In the genomic region with DNA sequence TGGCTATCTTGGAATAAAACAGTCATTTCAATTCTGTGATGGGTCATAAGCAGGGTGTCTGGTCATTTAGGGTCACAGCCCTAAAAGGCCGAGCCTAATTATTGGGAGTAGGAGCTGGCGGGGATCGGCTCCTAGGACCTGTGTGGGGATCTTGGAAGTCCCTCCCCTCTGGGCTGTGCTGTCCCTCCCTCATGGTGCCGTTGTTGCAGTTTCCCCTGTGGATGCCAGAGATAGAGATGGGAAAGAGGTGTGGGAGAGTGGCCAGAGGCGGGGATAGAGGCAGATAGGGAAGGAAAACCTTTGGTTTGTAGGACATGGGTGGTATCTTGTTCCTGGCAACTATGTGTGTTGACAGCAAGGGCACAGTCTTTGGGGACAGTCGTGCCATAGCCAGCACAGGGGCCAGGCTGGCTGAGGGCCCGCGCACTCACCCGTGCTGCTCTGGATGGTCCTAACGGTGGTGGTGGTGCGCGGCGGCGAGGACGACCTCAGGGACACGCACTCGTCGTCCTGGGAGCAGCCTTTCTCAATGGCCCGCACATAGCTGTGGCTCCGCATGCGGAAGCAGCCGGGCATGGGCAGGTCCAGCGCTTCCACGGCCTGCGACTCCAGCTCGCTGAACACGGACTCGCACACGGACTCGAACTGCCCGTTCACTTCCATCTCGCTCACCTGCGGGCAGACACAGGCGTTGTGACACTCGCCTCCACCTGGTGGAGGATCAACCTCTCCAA, we compare ENCODE assay signal across 27 cellular contexts.
DNase-seq lines count a peak whose midpoint lies in the region; ATAC-seq, FAIRE-seq and TF ChIP-seq lines count a peak whose summit lies in the region.
"Had no signal": no experiment of that assay in that cellular context is flagged by ENCODE, and none has a peak within 500 bp of the region (broad histone marks: within the 10 kb centered on the region; RNA-seq: fewer than 3 reads in every experiment).

No MANE protein-coding gene starts in this region.

- H4K8ac ChIP-seq in neuronal stem cell (ENCODE audit: low read depth, low read length) (no peak overlapping the region), H9 (replicated peaks; ENCODE audit: insufficient read length, low read depth, low read length) (no peak overlapping the region)

- H2AK5ac ChIP-seq in neuronal stem cell (ENCODE audit: low read depth, low read length) (peak overlapping the region; percentile 54), H9 (ENCODE audit: insufficient read length, low read length) (no peak overlapping the region)

- H3K4me3 Mint-ChIP-seq in dendritic cell treated with granulocyte-macrophage colony-stimulating factor and Interleukin-4, amounts not matched to agents 40 ng/mL and 50 ng/mL, for 4 days, result no peak overlapping the region
- H3K4me3 Mint-ChIP-seq in H9, result no peak overlapping the region
- H3K4me3 Mint-ChIP-seq: CD14-positive monocyte; CD4-positive, alpha-beta memory T cell; CD4-positive, CD25-positive, alpha-beta regulatory T cell; CD8-positive, alpha-beta memory T cell had no signal

- H2BK12ac ChIP-seq in neuronal stem cell (ENCODE audit: low read length) (no peak overlapping the region), H9 (ENCODE audit: insufficient read length, low read depth, low read length) (no peak overlapping the region)

- no peak for ATAC-seq in HG02970 (IDR thresholded peaks at IDR 0.05; ENCODE audit: low FRiP score, unreplicated experiment)
- ATAC-seq: GM12878 had no signal

- no peak overlapping the region for H3K4me3 ChIP-seq in neuronal stem cell (ENCODE audit: low read length in 2 of 2)
- H3K4me3 ChIP-seq: BLaER1, GM12878 had no signal

- H3K9me3 ChIP-seq in neuronal stem cell (replicated peaks in 1 of 2; ENCODE audit: control insufficient read depth in 2 of 2, insufficient read depth in 1 of 2, low read depth in 1 of 2, low read length in 2 of 2), result no peaks in the 10 kb centered on the region
- H3K9me3 ChIP-seq in H9 (ENCODE audit: control insufficient read depth, low read depth, low read length), result no peaks in the 10 kb centered on the region
- H3K9me3 ChIP-seq: BE2C, BLaER1 had no signal

- no peak for TF ChIP-seq CTCF in H9 (conservative IDR thresholded peaks at IDR 0.05)

- H2BK15ac ChIP-seq in neuronal stem cell (ENCODE audit: low read length) (no peak overlapping the region), H9 (ENCODE audit: low read depth, low read length) (no peak overlapping the region)

- intact Hi-C loops in dendritic cell treated with granulocyte-macrophage colony-stimulating factor and Interleukin-4, amounts not matched to agents 40 ng/mL and 50 ng/mL, for 4 days (cut with micrococcal nuclease), result no loop called here

- H3K27ac ChIP-seq in neuronal stem cell (replicated peaks; ENCODE audit: low read length) (no peak overlapping the region), H9 (ENCODE audit: insufficient read length, low read depth, low read length) (no peak overlapping the region)
- H3K27ac ChIP-seq: BLaER1 had no signal

- H3K36me3 Mint-ChIP-seq in dendritic cell treated with granulocyte-macrophage colony-stimulating factor and Interleukin-4, amounts not matched to agents 40 ng/mL and 50 ng/mL, for 4 days (ENCODE audit: low read depth), result no peaks in the 10 kb centered on the region
- peaks cover 4 to 13% (median 4%) of the 10 kb centered on the region in 3 experiments; a peak in 6 of 7 replicates for H3K36me3 Mint-ChIP-seq in H9 (ENCODE audit: insufficient read depth in 1 of 3, low read depth in 3 of 3)
- H3K36me3 Mint-ChIP-seq: CD14-positive monocyte; CD4-positive, alpha-beta memory T cell; CD4-positive, CD25-positive, alpha-beta regulatory T cell; CD8-positive, alpha-beta memory T cell had no signal

- H3K27me3 ChIP-seq in neuronal stem cell (ENCODE audit: control insufficient read depth in 3 of 3, insufficient read depth in 3 of 3, low read depth in 1 of 3, low read length in 3 of 3) (no peaks in the 10 kb centered on the region), H9 (ENCODE audit: insufficient read depth, low read length) (no peaks in the 10 kb centered on the region)
- H3K27me3 ChIP-seq: BE2C, BLaER1 had no signal

- FAIRE-seq in urothelium cell line (lab: Jason Lieb, UNC), result peak; percentile 96
- FAIRE-seq: A204.1, GM12878, GM12892, GM18507 had no signal

- DNase-seq in neuronal stem cell (ENCODE audit: low spot score), result no peak
- no peak for DNase-seq in urothelium cell line (ENCODE audit: low spot score)
- no peak for DNase-seq in HCEC 1CT
- no peak for DNase-seq in H9
- DNase-seq: 8988T; ACHN; BE2C; C1 segment of cervical spinal cord; CD4-positive, alpha-beta memory T cell; CD4-positive, CD25-positive, alpha-beta regulatory T cell; CD8-positive, alpha-beta memory T cell; COR-L47; DMS 273 treated with DMSO at 0.1 percent for 48 hours; DMS153; DMS53; DMS79; DND-41; EL; GDM1 had no signal

- peak overlapping the region; percentile 69 for H3K4ac ChIP-seq in neuronal stem cell (ENCODE audit: low read length)
- no peak overlapping the region for H3K4ac ChIP-seq in H9 (ENCODE audit: low read depth, low read length)

- no peak overlapping the region for H3K56ac ChIP-seq in H9 (ENCODE audit: insufficient read length, low read depth, low read length)

- no peaks in the 10 kb centered on the region for H3K9me3 Mint-ChIP-seq in dendritic cell treated with granulocyte-macrophage colony-stimulating factor and Interleukin-4, amounts not matched to agents 40 ng/mL and 50 ng/mL, for 4 days
- H3K9me3 Mint-ChIP-seq in H9, result no peaks in the 10 kb centered on the region
- H3K9me3 Mint-ChIP-seq: CD4-positive, alpha-beta memory T cell; CD8-positive, alpha-beta memory T cell had no signal

- H3K27me3 Mint-ChIP-seq in dendritic cell treated with granulocyte-macrophage colony-stimulating factor and Interleukin-4, amounts not matched to agents 40 ng/mL and 50 ng/mL, for 4 days, result peaks cover 1% of the 10 kb centered on the region
- H3K27me3 Mint-ChIP-seq in H9 (ENCODE audit: low read depth), result no peaks in the 10 kb centered on the region

- H3K79me1 ChIP-seq in neuronal stem cell (ENCODE audit: low read depth, low read length), result no peaks in the 10 kb centered on the region
- no peaks in the 10 kb centered on the region for H3K79me1 ChIP-seq in H9 (ENCODE audit: insufficient read depth, low read depth, low read length, poor library complexity, severe bottlenecking)

- H2AFZ ChIP-seq in neuronal stem cell (ENCODE audit: low read length) (no peak overlapping the region), H9 (ENCODE audit: low read length) (no peak overlapping the region)

- H2BK5ac ChIP-seq in neuronal stem cell (ENCODE audit: low read length) (no peak overlapping the region), H9 (ENCODE audit: insufficient read length, low read length) (no peak overlapping the region)

- H4K5ac ChIP-seq in H9 (ENCODE audit: insufficient read length, low read depth, low read length), result no peak overlapping the region

- H3K9ac ChIP-seq in neuronal stem cell (ENCODE audit: low read depth, low read length, poor library complexity) (peak overlapping the region; percentile 1), H9 (ENCODE audit: extremely low read depth, insufficient read length, low read length) (no peak overlapping the region)
- H3K9ac ChIP-seq: BLaER1 had no signal

- H3K4me2 ChIP-seq in neuronal stem cell (ENCODE audit: insufficient read depth, low read length, poor library complexity, severe bottlenecking) (no peak overlapping the region), H9 (ENCODE audit: insufficient read depth, insufficient read length, low read length) (no peak overlapping the region)
- H3K4me2 ChIP-seq: BLaER1 had no signal

- peak overlapping the region; percentile 74 for H4K91ac ChIP-seq in neuronal stem cell (ENCODE audit: low read depth, low read length, poor library complexity)
- H4K91ac ChIP-seq in H9 (ENCODE audit: insufficient read length, low read depth, low read length), result no peak overlapping the region

- H3K18ac ChIP-seq in neuronal stem cell (ENCODE audit: low read length) (peak overlapping the region; percentile 84), H9 (ENCODE audit: insufficient read length, low read depth, low read length) (no peak overlapping the region)

- no peaks in the 10 kb centered on the region for H3K4me1 ChIP-seq in neuronal stem cell (ENCODE audit: control insufficient read depth in 2 of 2, insufficient read depth in 1 of 2, low read depth in 1 of 2, low read length in 2 of 2)
- no peaks in the 10 kb centered on the region for H3K4me1 ChIP-seq in H9 (ENCODE audit: insufficient read depth, low read length)
- H3K4me1 ChIP-seq: BE2C, BLaER1 had no signal

- no peak overlapping the region for H3T11ph ChIP-seq in H9 (ENCODE audit: low read length)

- peak overlapping the region; percentile 31 for H3K27ac Mint-ChIP-seq in dendritic cell treated with granulocyte-macrophage colony-stimulating factor and Interleukin-4, amounts not matched to agents 40 ng/mL and 50 ng/mL, for 4 days
- H3K27ac Mint-ChIP-seq in H9, result 0 out of 7 replicates have a peak overlapping the region, but pooled peaks of 1 of the 3 experiments have one; percentile 37
- H3K27ac Mint-ChIP-seq: CD4-positive, alpha-beta memory T cell; CD4-positive, CD25-positive, alpha-beta regulatory T cell; CD8-positive, alpha-beta memory T cell had no signal

- H2BK20ac ChIP-seq in H9 (ENCODE audit: low read depth, low read length, poor library complexity, severe bottlenecking), result no peak overlapping the region

- no peaks in the 10 kb centered on the region for H3K23me2 ChIP-seq in H9 (ENCODE audit: insufficient read length, low read depth, low read length, poor library complexity, severe bottlenecking)

- H3K14ac ChIP-seq in neuronal stem cell (ENCODE audit: low read length) (peak overlapping the region; percentile 61), H9 (ENCODE audit: insufficient read depth, low read length) (no peak overlapping the region)

- no peaks in the 10 kb centered on the region for H3K79me2 ChIP-seq in H9 (ENCODE audit: insufficient read depth, low read length)

- no peak overlapping the region for H2BK120ac ChIP-seq in neuronal stem cell (ENCODE audit: low read depth, low read length)
- H2BK120ac ChIP-seq in H9 (ENCODE audit: low read depth, low read length, poor library complexity, severe bottlenecking), result no peak overlapping the region

- peak overlapping the region; percentile 0 for H3K23ac ChIP-seq in neuronal stem cell (ENCODE audit: low read depth, low read length, poor library complexity)
- H3K23ac ChIP-seq in H9 (ENCODE audit: insufficient read length, low read depth, low read length), result no peak overlapping the region

- H4K20me1 ChIP-seq in H9 (ENCODE audit: control insufficient read depth, insufficient read depth, insufficient read length), result no peaks in the 10 kb centered on the region
- H4K20me1 ChIP-seq: BLaER1 had no signal

- peaks cover 37% of the 10 kb centered on the region for H3K4me1 Mint-ChIP-seq in dendritic cell treated with granulocyte-macrophage colony-stimulating factor and Interleukin-4, amounts not matched to agents 40 ng/mL and 50 ng/mL, for 4 days (ENCODE audit: low read depth)
- H3K4me1 Mint-ChIP-seq in H9, result 0 out of 4 replicates have a peak, but pooled peaks cover 0 to 4% of the 10 kb centered on the region in 2 experiments
- H3K4me1 Mint-ChIP-seq: CD4-positive, alpha-beta memory T cell; CD8-positive, alpha-beta memory T cell had no signal

- no peaks in the 10 kb centered on the region for H3K36me3 ChIP-seq in neuronal stem cell (replicated peaks in 1 of 2; ENCODE audit: control insufficient read depth in 2 of 2, insufficient read depth in 2 of 2, low read length in 2 of 2)
- H3K36me3 ChIP-seq: BE2C, BLaER1 had no signal

- no CpG with 5 or more reads among the region's 35 CpGs for WGBS in neuronal stem cell (ENCODE audit: extremely low coverage in 2 of 2, insufficient read length in 2 of 2, insufficient replicate concordance in 1 of 2), 2 donors
- no CpG with 5 or more reads among the region's 35 CpGs for WGBS in H9 (ENCODE audit: extremely low coverage, insufficient read length, low lambda C conversion rate)
